9 cellular contexts compared by ENCODE assay signal in genomic region chr5:117252566-117252965, GRCh38.
"Had no signal": no experiment of that assay in that cellular context is flagged by ENCODE, and none has a peak within 500 bp of the region (broad histone marks: within the 10 kb centered on the region; RNA-seq: fewer than 3 reads in every experiment).

No MANE protein-coding gene starts in this region.

- ATAC-seq: K562 had no signal

- H3K4me1 Mint-ChIP-seq: H9 had no signal

- H3K27ac Mint-ChIP-seq: H9, HFFc6 had no signal

- H3K4me3 ChIP-seq: K562 had no signal

- FAIRE-seq: H1, H54, HTR-8/SVneo, K562 had no signal

- H3K4me3 Mint-ChIP-seq: H9, HFFc6 had no signal

- DNase-seq: H9, HCEC 1CT, HFFc6, IMR-90, KG1 had no signal
